ENCODE assay signal across 11 cellular contexts in the genomic region with DNA sequence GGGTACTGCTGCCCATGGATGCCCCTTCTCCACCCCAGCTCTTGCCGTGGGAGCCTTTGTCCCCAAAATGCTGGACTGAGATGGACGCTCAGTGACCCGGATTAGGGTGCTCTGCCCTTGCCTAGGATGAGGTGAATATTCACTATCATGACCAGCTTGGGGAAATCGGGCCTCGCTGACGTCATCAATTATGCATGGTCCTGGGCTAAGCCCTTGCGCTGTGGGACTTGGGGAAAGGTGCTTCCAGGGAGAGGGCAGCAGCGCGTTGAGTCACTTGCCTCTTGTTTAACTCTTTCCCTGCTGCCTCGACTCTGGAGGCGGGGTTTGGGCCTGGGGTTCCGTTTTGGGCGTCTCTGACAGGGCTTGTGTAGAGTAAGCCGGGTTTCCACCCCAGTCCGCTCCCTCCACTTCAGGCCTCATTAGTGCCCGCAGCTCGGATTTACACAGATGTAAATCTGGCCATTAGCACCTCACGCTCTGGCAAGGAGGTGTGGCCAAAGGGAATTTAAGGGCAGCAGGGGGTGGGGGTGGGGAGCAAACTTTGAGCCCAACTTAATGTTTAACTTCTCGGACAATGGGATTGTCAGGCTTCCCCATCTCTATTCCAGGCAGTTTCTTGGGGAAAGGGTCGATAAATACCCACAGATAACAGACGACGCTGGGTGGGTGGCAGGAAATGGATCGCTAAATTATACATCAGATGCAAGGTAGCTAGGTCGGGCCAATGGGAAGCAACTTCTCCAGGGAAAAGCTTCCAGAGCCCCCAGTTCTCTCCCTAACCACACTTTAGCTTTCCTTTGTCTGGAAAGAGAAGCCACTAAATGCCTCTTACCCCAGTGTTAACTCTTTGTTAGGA. TPM values are rescaled to one million over a fixed set of nuclear protein-coding genes. Genes with fewer than 3 reads are reported as not detected.
DNase-seq lines count a peak whose midpoint lies in the region; FAIRE-seq and TF ChIP-seq lines count a peak whose summit lies in the region.
"Had no signal": no experiment of that assay in that cellular context is flagged by ENCODE, and none has a peak within 500 bp of the region (broad histone marks: within the 10 kb centered on the region; RNA-seq: fewer than 3 reads in every experiment).

No MANE protein-coding gene starts in this region.

- H3K36me3 Mint-ChIP-seq in activated T-cell treated with anti-CD3 and anti-CD28 coated beads, Interleukin-2, amount 50 U/mL, for 24 hours (ENCODE audit: low read depth), result no peaks in the 10 kb centered on the region
- H3K36me3 Mint-ChIP-seq: activated CD4-positive, alpha-beta memory T cell treated with anti-CD3 and anti-CD28 coated beads for 36 hours had no signal

- H3K4me3 Mint-ChIP-seq in activated T-cell treated with anti-CD3 and anti-CD28 coated beads, Interleukin-2, amount 50 U/mL, for 24 hours, result no peak overlapping the region
- H3K4me3 Mint-ChIP-seq: activated CD4-positive, alpha-beta memory T cell treated with anti-CD3 and anti-CD28 coated beads for 36 hours had no signal

- no peaks in the 10 kb centered on the region for H3K36me3 ChIP-seq in brain microvascular endothelial cell (replicated peaks)

- peak overlapping the region; percentile 45 for H3K4me3 ChIP-seq in brain microvascular endothelial cell (ENCODE audit: low read depth, low read length)
- peak overlapping the region; percentile 18 for H3K4me3 ChIP-seq in iPS-11a (ENCODE audit: low read depth, low read length)

- TF ChIP-seq POLR2A in H54 (IDR thresholded peaks at IDR 0.05; ENCODE audit: low read depth, low read length), result no peak

- H3K27ac Mint-ChIP-seq in activated T-cell treated with anti-CD3 and anti-CD28 coated beads, Interleukin-2, amount 50 U/mL, for 24 hours, result no peak overlapping the region
- H3K27ac Mint-ChIP-seq: activated CD4-positive, alpha-beta memory T cell treated with anti-CD3 and anti-CD28 coated beads for 36 hours had no signal

- no peak for TF ChIP-seq CTCF in brain microvascular endothelial cell (IDR thresholded peaks at IDR 0.05; ENCODE audit: low read depth, low read length, missing control alignments)

- DNase-seq in GM04504 (ENCODE audit: low read depth) (peak; percentile 7), brain microvascular endothelial cell (peak; percentile 40), renal cortical epithelial cell (ENCODE audit: low read depth) (peak; percentile 89), NCI-H2171 (lab: John Stamatoyannopoulos, UW) (no peak), H54 (ENCODE audit: insufficient read length, low spot score) (no peak), NCI-H2029 treated with DMSO at 0.1 percent for 48 hours (lab: John Stamatoyannopoulos, UW) (no peak)
- no peak for DNase-seq in activated T-cell treated with anti-CD3 and anti-CD28 coated beads, Interleukin-2, amount 50 U/mL, for 24 hours
- DNase-seq: activated CD4-positive, alpha-beta memory T cell treated with anti-CD3 and anti-CD28 coated beads for 36 hours; DMS 273 treated with DMSO at 0.1 percent for 48 hours had no signal

- FAIRE-seq in H54 (lab: Jason Lieb, UNC), result no peak
- FAIRE-seq: colon had no signal

- H3K27ac ChIP-seq in brain microvascular endothelial cell, result no peak overlapping the region

- in situ Hi-C loops in brain microvascular endothelial cell (cut with HindIII; ENCODE audit: low pct_ligation_motif_present, low sequenced_read_pairs), result no loop called here

- no peaks in the 10 kb centered on the region for H3K9me3 Mint-ChIP-seq in activated T-cell treated with anti-CD3 and anti-CD28 coated beads, Interleukin-2, amount 50 U/mL, for 24 hours
- H3K9me3 Mint-ChIP-seq: activated CD4-positive, alpha-beta memory T cell treated with anti-CD3 and anti-CD28 coated beads for 36 hours had no signal

- H3K4me1 Mint-ChIP-seq in activated T-cell treated with anti-CD3 and anti-CD28 coated beads, Interleukin-2, amount 50 U/mL, for 24 hours (ENCODE audit: low read depth), result no peaks in the 10 kb centered on the region

- no peaks in the 10 kb centered on the region for H3K27me3 Mint-ChIP-seq in activated T-cell treated with anti-CD3 and anti-CD28 coated beads, Interleukin-2, amount 50 U/mL, for 24 hours
- H3K27me3 Mint-ChIP-seq: activated CD4-positive, alpha-beta memory T cell treated with anti-CD3 and anti-CD28 coated beads for 36 hours had no signal

- no peaks in the 10 kb centered on the region for H3K27me3 ChIP-seq in brain microvascular endothelial cell (replicated peaks)

RNA-seq across cellular contexts. Expression of gene TCF7L2, which starts 51.3 kb away (rescaled TPM):
- 1.6 and 5.2 TPM in 2 replicates for total RNA-seq in renal cortical epithelial cell

Comparison
In these comparisons a context has a peak if more than half of its experiments do, and no peak if none do; other contexts are left out.
1. DNase-seq: peak in GM04504 (single experiment), brain microvascular endothelial cell (single experiment) and renal cortical epithelial cell (single experiment); none in NCI-H2171 (single experiment), activated T-cell treated with anti-CD3 and anti-CD28 coated beads, Interleukin-2, amount 50 U/mL, for 24 hours (single experiment), H54 (single experiment) and NCI-H2029 treated with DMSO at 0.1 percent for 48 hours (single experiment).